In the genomic region with DNA sequence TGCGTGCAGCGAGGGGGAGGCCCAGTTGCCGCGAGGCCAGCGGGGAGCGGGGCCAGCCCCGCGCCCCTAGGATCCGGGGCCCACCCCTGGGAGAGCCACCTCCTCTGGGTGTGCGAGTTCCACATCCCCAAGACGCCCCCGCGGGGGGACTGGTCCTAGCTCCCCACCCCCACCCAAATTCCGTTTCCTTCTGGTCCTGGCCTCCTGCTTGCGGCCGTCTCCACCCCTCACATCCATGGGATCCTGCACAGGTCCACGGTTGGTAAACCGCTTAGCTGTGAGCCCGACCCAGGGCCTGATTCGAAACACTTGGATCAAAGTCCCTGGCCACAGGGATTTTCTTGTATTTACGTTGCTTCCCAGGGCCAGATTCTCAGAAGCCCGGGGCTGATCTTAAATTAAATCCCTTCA, we compare ENCODE assay signal across 8 cellular contexts. TPM values are rescaled to one million over a fixed set of nuclear protein-coding genes. Genes with fewer than 3 reads are reported as not detected.
DNase-seq lines count a peak whose midpoint lies in the region; ATAC-seq and TF ChIP-seq lines count a peak whose summit lies in the region.

No MANE protein-coding gene starts in this region.

- peak overlapping the region; percentile 91 for H3K4me2 ChIP-seq in skeletal muscle satellite cell (ENCODE audit: low read length)

- H3K9me3 ChIP-seq in iPS-15b (ENCODE audit: control insufficient read depth, insufficient read depth, low read length) (no peaks in the 10 kb centered on the region), skeletal muscle satellite cell (replicated peaks; ENCODE audit: low read length) (no peaks in the 10 kb centered on the region)

- DNase-seq in HFF-Myc (ENCODE audit: extremely low read depth, low read depth) = no peak
- DNase-seq in amniotic stem cell (lab: John Stamatoyannopoulos, UW) = peak; percentile 28
- no peak for DNase-seq in activated naive CD4-positive, alpha-beta T cell treated with anti-CD3 and anti-CD28 coated beads, Interleukin-2, amount 10 ng/mL, durations not matched to agents 7 days and 5 days
- DNase-seq in germinal center (ENCODE audit: low spot score) = no peak

- H3K9ac ChIP-seq in iPS-15b (ENCODE audit: low read depth, low read length) (peak overlapping the region; percentile 80), skeletal muscle satellite cell (ENCODE audit: low read depth, low read length) (peak overlapping the region; percentile 88)

- peak overlapping the region; percentile 67 for H3K4me3 ChIP-seq in HFF-Myc (replicated peaks; ENCODE audit: low read depth, low read length)
- H3K4me3 ChIP-seq in iPS-15b (ENCODE audit: low read depth, low read length) = peak overlapping the region; percentile 74
- peak overlapping the region; percentile 80 for H3K4me3 ChIP-seq in skeletal muscle satellite cell (ENCODE audit: low read length)

- CTCF ChIA-PET in activated naive CD4-positive, alpha-beta T cell treated with anti-CD3 and anti-CD28 coated beads, Interleukin-2, amount 10 ng/mL, durations not matched to agents 7 days and 5 days (lab: Charles Lee) = interaction anchor here (2.2 kb wide), 1 partner anchor 14 kb away, joined by 8 read pairs; no protein-coding TSS in a partner anchor

- H3K36me3 Mint-ChIP-seq in activated naive CD4-positive, alpha-beta T cell treated with anti-CD3 and anti-CD28 coated beads, Interleukin-2, amount 10 ng/mL, durations not matched to agents 7 days and 5 days = no peaks in the 10 kb centered on the region

- H3K4me1 Mint-ChIP-seq in activated naive CD4-positive, alpha-beta T cell treated with anti-CD3 and anti-CD28 coated beads, Interleukin-2, amount 10 ng/mL, durations not matched to agents 7 days and 5 days = peaks cover 11% of the 10 kb centered on the region

- ATAC-seq in HG03159 (IDR thresholded peaks at IDR 0.05; ENCODE audit: unreplicated experiment) (no peak), GM19035 (IDR thresholded peaks at IDR 0.05; ENCODE audit: unreplicated experiment) (no peak)

- H3K4me3 Mint-ChIP-seq in activated naive CD4-positive, alpha-beta T cell treated with anti-CD3 and anti-CD28 coated beads, Interleukin-2, amount 10 ng/mL, durations not matched to agents 7 days and 5 days = no peak overlapping the region

- no peak overlapping the region for H3K27ac Mint-ChIP-seq in activated naive CD4-positive, alpha-beta T cell treated with anti-CD3 and anti-CD28 coated beads, Interleukin-2, amount 10 ng/mL, durations not matched to agents 7 days and 5 days

- no peaks in the 10 kb centered on the region for H3K4me1 ChIP-seq in iPS-15b (ENCODE audit: control insufficient read depth, insufficient read depth, low read length)
- peaks cover 14% of the 10 kb centered on the region for H3K4me1 ChIP-seq in skeletal muscle satellite cell (ENCODE audit: control insufficient read depth, insufficient read depth, low read length)

- peaks cover 4% of the 10 kb centered on the region for H3K9me3 Mint-ChIP-seq in activated naive CD4-positive, alpha-beta T cell treated with anti-CD3 and anti-CD28 coated beads, Interleukin-2, amount 10 ng/mL, durations not matched to agents 7 days and 5 days

- TF ChIP-seq CTCF in HFF-Myc (IDR thresholded peaks at IDR 0.05; ENCODE audit: low read depth, low read length, missing control alignments) = no peak

- H3K27me3 ChIP-seq in iPS-15b (ENCODE audit: control insufficient read depth, insufficient read depth, low read length) (no peaks in the 10 kb centered on the region), skeletal muscle satellite cell (ENCODE audit: control insufficient read depth, insufficient read depth, low read length) (no peaks in the 10 kb centered on the region)

- H3K36me3 ChIP-seq in iPS-15b (ENCODE audit: control insufficient read depth, insufficient read depth, low read length) (no peaks in the 10 kb centered on the region), skeletal muscle satellite cell (ENCODE audit: insufficient read depth, low read length) (no peaks in the 10 kb centered on the region)

- H3K27me3 Mint-ChIP-seq in activated naive CD4-positive, alpha-beta T cell treated with anti-CD3 and anti-CD28 coated beads, Interleukin-2, amount 10 ng/mL, durations not matched to agents 7 days and 5 days = peaks cover 43% of the 10 kb centered on the region

RNA-seq across cellular contexts. Expression of a gene that starts 0.3 kb away (rescaled TPM):
- total RNA-seq in skeletal muscle satellite cell (2012; rRNA removed) = 23.2 and 30.7 TPM in 2 replicates

RNA-seq across cellular contexts. Expression of a gene that starts 45.1 kb away (rescaled TPM):
- 60.1 and 66.6 TPM in 2 replicates for total RNA-seq in skeletal muscle satellite cell (2012; rRNA removed)

RNA-seq across cellular contexts. Expression of a gene that starts 45.3 kb away (rescaled TPM):
- 18.8 and 23.3 TPM in 2 replicates for total RNA-seq in skeletal muscle satellite cell (2012; rRNA removed)

RNA-seq across cellular contexts. Expression of a gene that starts 56.5 kb away (rescaled TPM):
- 2.5 and 2.6 TPM in 2 replicates for total RNA-seq in skeletal muscle satellite cell (2012; rRNA removed)
